Comparison of ENCODE assay signal across 6 cellular contexts in genomic region chr1:156226116-156226538, GRCh38. TPM values are rescaled to one million over a fixed set of nuclear protein-coding genes. Genes with fewer than 3 reads are reported as not detected.
A peak's percentile ranks its signal among the peaks of the same experiment; 100 is the strongest.
DNase-seq lines count a peak whose midpoint lies in the region; ATAC-seq and TF ChIP-seq lines count a peak whose summit lies in the region.

No MANE protein-coding gene starts in this region.

- DNase-seq in activated T-cell treated with anti-CD3 and anti-CD28 coated beads, Interleukin-2, amount 50 U/mL, for 72 hours, result peak in 1 of 2 donors; percentile 35
- no peak for DNase-seq in activated T-cell treated with anti-CD3 and anti-CD28 coated beads, Interleukin-2, amount 50 U/mL, for 1 hour
- peak; percentile 41 to 56 for DNase-seq in stimulated activated naive CD8-positive, alpha-beta T cell treated with anti-CD3 and anti-CD28 coated beads, Interleukin-15, amount 100 ng/mL, for 72 hours
- DNase-seq in mesothelial cell of epicardium (ENCODE audit: low spot score in 2 of 2, unreplicated experiment in 2 of 2) (no peak), epidermal melanocyte (ENCODE audit: insufficient read length, low spot score) (no peak)

- H3K4me1 Mint-ChIP-seq in activated T-cell treated with anti-CD3 and anti-CD28 coated beads, Interleukin-2, amount 50 U/mL, for 72 hours (ENCODE audit: low read depth), result peaks cover 63% of the 10 kb centered on the region
- peaks cover 75% of the 10 kb centered on the region for H3K4me1 Mint-ChIP-seq in stimulated activated naive CD8-positive, alpha-beta T cell treated with anti-CD3 and anti-CD28 coated beads, Interleukin-15, amount 100 ng/mL, for 72 hours
- peaks cover 4% of the 10 kb centered on the region for H3K4me1 Mint-ChIP-seq in mesothelial cell of epicardium

- no peak for ATAC-seq in activated T-cell treated with anti-CD3 and anti-CD28 coated beads, Interleukin-2, amount 50 U/mL, for 72 hours (replicated peaks in 1 of 2)
- peak; percentile 71 for ATAC-seq in HG03280 (IDR thresholded peaks at IDR 0.05; ENCODE audit: unreplicated experiment)
- ATAC-seq in stimulated activated naive CD8-positive, alpha-beta T cell treated with anti-CD3 and anti-CD28 coated beads, Interleukin-15, amount 100 ng/mL, for 72 hours, result peak; percentile 27

- peak overlapping the region; percentile 87 for H3K27ac Mint-ChIP-seq in activated T-cell treated with anti-CD3 and anti-CD28 coated beads, Interleukin-2, amount 50 U/mL, for 72 hours
- H3K27ac Mint-ChIP-seq in stimulated activated naive CD8-positive, alpha-beta T cell treated with anti-CD3 and anti-CD28 coated beads, Interleukin-15, amount 100 ng/mL, for 72 hours, result peak overlapping the region; percentile 68 to 91
- no peak overlapping the region for H3K27ac Mint-ChIP-seq in mesothelial cell of epicardium

- no peaks in the 10 kb centered on the region for H3K27me3 Mint-ChIP-seq in activated T-cell treated with anti-CD3 and anti-CD28 coated beads, Interleukin-2, amount 50 U/mL, for 72 hours (ENCODE audit: low read depth)
- H3K27me3 Mint-ChIP-seq in stimulated activated naive CD8-positive, alpha-beta T cell treated with anti-CD3 and anti-CD28 coated beads, Interleukin-15, amount 100 ng/mL, for 72 hours, result no peaks in the 10 kb centered on the region
- H3K27me3 Mint-ChIP-seq in mesothelial cell of epicardium (ENCODE audit: low read depth), result no peaks in the 10 kb centered on the region

- TF ChIP-seq CTCF in mesothelial cell of epicardium (IDR thresholded peaks at IDR 0.05; ENCODE audit: unreplicated experiment), result no peak

- no peaks in the 10 kb centered on the region for H3K9me3 Mint-ChIP-seq in activated T-cell treated with anti-CD3 and anti-CD28 coated beads, Interleukin-2, amount 50 U/mL, for 72 hours
- no peaks in the 10 kb centered on the region for H3K9me3 Mint-ChIP-seq in stimulated activated naive CD8-positive, alpha-beta T cell treated with anti-CD3 and anti-CD28 coated beads, Interleukin-15, amount 100 ng/mL, for 72 hours
- H3K9me3 Mint-ChIP-seq in mesothelial cell of epicardium, result no peaks in the 10 kb centered on the region

- H3K36me3 Mint-ChIP-seq in activated T-cell treated with anti-CD3 and anti-CD28 coated beads, Interleukin-2, amount 50 U/mL, for 72 hours (ENCODE audit: insufficient read depth in 2 of 2), result peaks cover 21 to 41% of the 10 kb centered on the region in 2 donors
- peaks cover 41% of the 10 kb centered on the region for H3K36me3 Mint-ChIP-seq in mesothelial cell of epicardium

- peak overlapping the region; percentile 2 to 56 for H3K4me3 Mint-ChIP-seq in activated T-cell treated with anti-CD3 and anti-CD28 coated beads, Interleukin-2, amount 50 U/mL, for 72 hours
- peak overlapping the region; percentile 61 to 66 for H3K4me3 Mint-ChIP-seq in stimulated activated naive CD8-positive, alpha-beta T cell treated with anti-CD3 and anti-CD28 coated beads, Interleukin-15, amount 100 ng/mL, for 72 hours
- no peak overlapping the region for H3K4me3 Mint-ChIP-seq in mesothelial cell of epicardium

RNA-seq across cellular contexts. Expression of gene PMF1, which starts 13.3 kb away (rescaled TPM):
- total RNA-seq in activated T-cell treated with anti-CD3 and anti-CD28 coated beads, Interleukin-2, amount 50 U/mL, for 72 hours, result 100 to 1,000 TPM; 122 to 127 TPM
- total RNA-seq in mesothelial cell of epicardium, result 73.4 to 74.8 TPM (median 74.6 TPM) in 3 replicates

RNA-seq across cellular contexts. Expression of gene BGLAP, which starts 15.9 kb away (rescaled TPM):
- total RNA-seq in activated T-cell treated with anti-CD3 and anti-CD28 coated beads, Interleukin-2, amount 50 U/mL, for 72 hours, result 1 to 10 TPM; 6.8 to 7.4 TPM
- 5.8 to 7.3 TPM (median 6.8 TPM) in 3 replicates for total RNA-seq in mesothelial cell of epicardium

RNA-seq across cellular contexts. Expression of gene PAQR6, which starts 21.7 kb away (rescaled TPM):
- 10 to 100 TPM in 1 of 2 donors, 1 to 10 TPM in 1; 9.6 to 10.4 TPM for total RNA-seq in activated T-cell treated with anti-CD3 and anti-CD28 coated beads, Interleukin-2, amount 50 U/mL, for 72 hours
- 30.1 to 32.0 TPM (median 30.7 TPM) in 3 replicates for total RNA-seq in mesothelial cell of epicardium

RNA-seq across cellular contexts. Expression of gene SLC25A44, which starts 32.2 kb away (rescaled TPM):
- 10 to 100 TPM; 52.3 to 71.0 TPM for total RNA-seq in activated T-cell treated with anti-CD3 and anti-CD28 coated beads, Interleukin-2, amount 50 U/mL, for 72 hours
- 15.4 to 18.7 TPM (median 18.4 TPM) in 3 replicates for total RNA-seq in mesothelial cell of epicardium

RNA-seq across cellular contexts. Expression of gene SMG5, which starts 56.5 kb away (rescaled TPM):
- 10 to 100 TPM; 77.0 to 79.7 TPM for total RNA-seq in activated T-cell treated with anti-CD3 and anti-CD28 coated beads, Interleukin-2, amount 50 U/mL, for 72 hours
- 99.8 to 105 TPM (median 103 TPM) in 3 replicates for total RNA-seq in mesothelial cell of epicardium

Comparison
In these comparisons a context has a peak if more than half of its experiments do, and no peak if none do; other contexts are left out.
1. ATAC-seq: peak in HG03280 (single experiment) and stimulated activated naive CD8-positive, alpha-beta T cell treated with anti-CD3 and anti-CD28 coated beads, Interleukin-15, amount 100 ng/mL, for 72 hours (single experiment); none in activated T-cell treated with anti-CD3 and anti-CD28 coated beads, Interleukin-2, amount 50 U/mL, for 72 hours (0 of 2).
2. DNase-seq: peak in stimulated activated naive CD8-positive, alpha-beta T cell treated with anti-CD3 and anti-CD28 coated beads, Interleukin-15, amount 100 ng/mL, for 72 hours (2 of 2); none in activated T-cell treated with anti-CD3 and anti-CD28 coated beads, Interleukin-2, amount 50 U/mL, for 1 hour (single experiment), mesothelial cell of epicardium (0 of 2) and epidermal melanocyte (single experiment).